1 cellular context compared by ENCODE assay signal in genomic region chr11:103007521-103007920, GRCh38.
TF ChIP-seq lines count a peak whose summit lies in the region.

No MANE protein-coding gene starts in this region.

TF ChIP-seq in SK-N-SH, 30 proteins besides CTCF, POLR2A, EP300 and RAD21 (continued from another document):
- TF ChIP-seq IRF3 (IDR thresholded peaks at IDR 0.05; ENCODE audit: low read depth, low read length): no peak
- peak; percentile 37 for TF ChIP-seq JUND (IDR thresholded peaks at IDR 0.05)
TF ChIP-seq in SK-N-SH: peak in this region for 3.
